10 cellular contexts compared by ENCODE assay signal in the genomic region with DNA sequence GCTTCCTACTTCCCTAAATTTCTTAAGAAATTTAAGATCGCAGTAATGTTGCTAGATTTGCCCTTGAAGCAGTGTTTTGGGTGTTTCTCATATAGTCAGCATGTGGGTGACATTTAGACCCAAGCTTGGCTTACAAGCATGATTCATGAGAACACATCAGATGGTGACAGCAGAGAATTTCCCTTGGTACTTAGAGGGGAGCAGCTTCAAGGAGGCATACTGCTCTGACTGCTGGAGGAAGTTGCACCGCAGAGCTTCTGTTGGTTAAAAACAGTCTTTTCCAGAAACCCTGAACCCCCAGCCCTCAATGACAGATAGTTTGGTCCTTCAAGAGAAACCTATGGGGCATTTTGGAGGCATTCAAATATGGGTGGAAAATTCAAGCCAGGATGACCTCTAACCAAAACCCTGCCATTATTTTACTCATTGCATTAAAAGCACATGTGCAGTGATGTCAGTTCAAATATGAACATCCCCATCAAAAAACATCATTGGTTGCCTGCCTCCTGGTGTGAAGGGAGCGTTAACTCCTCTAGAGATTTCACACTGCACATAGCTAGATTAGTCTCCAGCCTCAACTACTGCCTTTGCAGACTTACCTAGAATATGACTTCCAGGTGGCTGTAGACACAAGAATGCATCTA.
DNase-seq lines count a peak whose midpoint lies in the region; ATAC-seq and TF ChIP-seq lines count a peak whose summit lies in the region.
"Had no signal": no experiment of that assay in that cellular context is flagged by ENCODE, and none has a peak within 500 bp of the region (broad histone marks: within the 10 kb centered on the region; RNA-seq: fewer than 3 reads in every experiment).

No MANE protein-coding gene starts in this region.

- H3K4me1 Mint-ChIP-seq in activated CD8-positive, alpha-beta T cell treated with anti-CD3 and anti-CD28 coated beads for 36 hours (ENCODE audit: low read depth), result peaks cover 64% of the 10 kb centered on the region
- H3K4me1 Mint-ChIP-seq in Caco-2 (ENCODE audit: low read depth, unreplicated experiment), result no peaks in the 10 kb centered on the region

- TF ChIP-seq CTCF in activated CD8-positive, alpha-beta T cell treated with anti-CD3 and anti-CD28 coated beads for 36 hours (IDR thresholded peaks at IDR 0.05), result no peak
- TF ChIP-seq CTCF in fibroblast of mammary gland (conservative IDR thresholded peaks at IDR 0.05; ENCODE audit: control insufficient read depth, insufficient read depth, low read depth, low read length) (no peak), Caco-2 (IDR thresholded peaks at IDR 0.05; ENCODE audit: insufficient read depth in 1 of 2, low read depth in 1 of 2, low read length in 1 of 2, severe bottlenecking in 1 of 2, unreplicated experiment in 1 of 2) (no peak)

- no peak overlapping the region for H3K4me3 ChIP-seq in Jurkat, Clone E6-1 (ENCODE audit: low read length)
- H3K4me3 ChIP-seq in fibroblast of mammary gland (ENCODE audit: control insufficient read depth, low read depth, low read length) (no peak overlapping the region), Caco-2 (ENCODE audit: low read depth, low read length) (no peak overlapping the region)

- H3K9me3 Mint-ChIP-seq in activated CD8-positive, alpha-beta T cell treated with anti-CD3 and anti-CD28 coated beads for 36 hours, result no peaks in the 10 kb centered on the region
- no peaks in the 10 kb centered on the region for H3K9me3 Mint-ChIP-seq in Caco-2 (ENCODE audit: unreplicated experiment)

- H3K27ac Mint-ChIP-seq in activated CD8-positive, alpha-beta T cell treated with anti-CD3 and anti-CD28 coated beads for 36 hours, result peak overlapping the region; percentile 88
- no peak overlapping the region for H3K27ac Mint-ChIP-seq in Caco-2 (ENCODE audit: unreplicated experiment)

- BruUV-seq in Caco-2 (replicated peaks; lab: Mats Ljungman, UMichigan), result no TSS peak

- H3K4me3 Mint-ChIP-seq in activated CD8-positive, alpha-beta T cell treated with anti-CD3 and anti-CD28 coated beads for 36 hours, result no peak overlapping the region
- no peak overlapping the region for H3K4me3 Mint-ChIP-seq in Caco-2 (ENCODE audit: unreplicated experiment)

- intact Hi-C loops in activated CD8-positive, alpha-beta T cell treated with anti-CD3 and anti-CD28 coated beads for 36 hours (cut with micrococcal nuclease), result no loop called here
- intact Hi-C loops in left cardiac atrium (cut with DNase I) (no loop called here), Caco-2 (cut with micrococcal nuclease; ENCODE audit: unreplicated experiment) (no loop called here)

- H3K27me3 ChIP-seq in Caco-2 (replicated peaks; ENCODE audit: control insufficient read depth, insufficient read depth, low read length), result no peaks in the 10 kb centered on the region

- H3K36me3 ChIP-seq in Caco-2 (ENCODE audit: control insufficient read depth, insufficient read depth, low read length), result no peaks in the 10 kb centered on the region

- peak; percentile 88 for DNase-seq in Jurkat, Clone E6-1 (ENCODE audit: low read depth, low spot score)
- peak; percentile 79 for DNase-seq in activated CD8-positive, alpha-beta T cell treated with anti-CD3 and anti-CD28 coated beads for 36 hours
- DNase-seq in fibroblast of mammary gland (ENCODE audit: low read depth) (peak; percentile 54), DMS153 (lab: John Stamatoyannopoulos, UW) (no peak), left cardiac atrium (no peak), Caco-2 (no peak)
- peak; percentile 20 to 27 for DNase-seq in stimulated activated CD8-positive, alpha-beta memory T cell treated with anti-CD3 and anti-CD28 coated beads, Interleukin-2, amount 100 ng/mL, for 48 hours (ENCODE audit: low read depth in 2 of 2)
- DNase-seq: NCI-H446 had no signal

- H3K9me3 ChIP-seq in Caco-2, result no peaks in the 10 kb centered on the region

- no peaks in the 10 kb centered on the region for H3K27me3 Mint-ChIP-seq in activated CD8-positive, alpha-beta T cell treated with anti-CD3 and anti-CD28 coated beads for 36 hours
- no peaks in the 10 kb centered on the region for H3K27me3 Mint-ChIP-seq in Caco-2 (ENCODE audit: insufficient read depth, unreplicated experiment)

- POLR2A ChIA-PET in activated CD8-positive, alpha-beta T cell treated with anti-CD3 and anti-CD28 coated beads for 36 hours (lab: Charles Lee), result interaction anchor here (0.9 to 1.6 kb wide), 3 partner anchors 17 to 167 kb away, joined by 3 to 4 read pairs (median 4); no protein-coding TSS in a partner anchor
- POLR2A ChIA-PET in Caco-2 (lab: Charles Lee), result no interaction called here

- CTCF ChIA-PET in activated CD8-positive, alpha-beta T cell treated with anti-CD3 and anti-CD28 coated beads for 36 hours (lab: Charles Lee), result no interaction called here
- CTCF ChIA-PET in Caco-2 (lab: Charles Lee), result no interaction called here

- ATAC-seq in activated CD8-positive, alpha-beta T cell treated with anti-CD3 and anti-CD28 coated beads for 36 hours, result peak; percentile 96
- ATAC-seq in HG02623 (IDR thresholded peaks at IDR 0.05; ENCODE audit: unreplicated experiment) (no peak), left cardiac atrium (no peak)
- ATAC-seq: left lobe of liver had no signal

- H3K36me3 Mint-ChIP-seq in activated CD8-positive, alpha-beta T cell treated with anti-CD3 and anti-CD28 coated beads for 36 hours (ENCODE audit: low read depth), result peaks cover 9% of the 10 kb centered on the region
- H3K36me3 Mint-ChIP-seq in Caco-2 (ENCODE audit: insufficient read depth, unreplicated experiment), result no peaks in the 10 kb centered on the region

- H3K4me1 ChIP-seq in Caco-2, result no peaks in the 10 kb centered on the region

Comparison
In these comparisons a context has a peak if more than half of its experiments do, and no peak if none do; other contexts are left out.
1. DNase-seq: peak in Jurkat, Clone E6-1 (single experiment), activated CD8-positive, alpha-beta T cell treated with anti-CD3 and anti-CD28 coated beads for 36 hours (single experiment), fibroblast of mammary gland (single experiment) and stimulated activated CD8-positive, alpha-beta memory T cell treated with anti-CD3 and anti-CD28 coated beads, Interleukin-2, amount 100 ng/mL, for 48 hours (2 of 2); none in DMS153 (single experiment), left cardiac atrium (single experiment) and Caco-2 (0 of 2).